Comparison of ENCODE assay signal across 17 cellular contexts in genomic region chr19:4025317-4025716, GRCh38. TPM values are rescaled to one million over a fixed set of nuclear protein-coding genes. Genes with fewer than 3 reads are reported as not detected.
DNase-seq lines count a peak whose midpoint lies in the region; ATAC-seq and TF ChIP-seq lines count a peak whose summit lies in the region.
"Had no signal": no experiment of that assay in that cellular context is flagged by ENCODE, and none has a peak within 500 bp of the region (broad histone marks: within the 10 kb centered on the region; RNA-seq: fewer than 3 reads in every experiment).

No MANE protein-coding gene starts in this region.

- intact Hi-C loops in activated B cell treated with CpG ODN at 0.5 μM for 24 hours (cut with micrococcal nuclease) (no loop called here), left colon (cut with DNase I, micrococcal nuclease) (no loop called here)
- intact Hi-C loops in activated CD8-positive, alpha-beta T cell treated with anti-CD3 and anti-CD28 coated beads for 36 hours (cut with micrococcal nuclease), result no loop called here

- POLR2A ChIA-PET in activated B cell treated with CpG ODN at 0.5 μM for 24 hours (lab: Charles Lee), result interaction anchor here (0.7 kb wide), 2 partner anchors 64 to 213 kb away, joined by 4 to 9 read pairs; no protein-coding TSS in a partner anchor
- POLR2A ChIA-PET in activated CD8-positive, alpha-beta T cell treated with anti-CD3 and anti-CD28 coated beads for 36 hours (lab: Charles Lee), result no interaction called here

- TF ChIP-seq CTCF in activated B cell treated with CpG ODN at 0.5 μM for 24 hours (IDR thresholded peaks at IDR 0.05), result no peak
- no peak for TF ChIP-seq CTCF in activated CD8-positive, alpha-beta T cell treated with anti-CD3 and anti-CD28 coated beads for 36 hours (IDR thresholded peaks at IDR 0.05)

- H3K4me3 Mint-ChIP-seq in activated naive CD8-positive, alpha-beta T cell treated with anti-CD3 and anti-CD28 coated beads, Interleukin-2, amount 50 U/mL, for 24 hours, result no peak overlapping the region
- H3K4me3 Mint-ChIP-seq in activated naive CD8-positive, alpha-beta T cell treated with anti-CD3 and anti-CD28 coated beads for 36 hours, result no peak overlapping the region
- H3K4me3 Mint-ChIP-seq in activated B cell treated with CpG ODN at 0.5 μM for 24 hours, result no peak overlapping the region
- H3K4me3 Mint-ChIP-seq in stimulated activated effector memory CD8-positive, alpha-beta T cell treated with anti-CD3 and anti-CD28 coated beads, Interleukin-12 subunit alpha, Interleukin-12 subunit beta, amount 100 ng/mL, for 72 hours, result no peak overlapping the region
- no peak overlapping the region for H3K4me3 Mint-ChIP-seq in activated CD8-positive, alpha-beta T cell treated with anti-CD3 and anti-CD28 coated beads for 36 hours
- H3K4me3 Mint-ChIP-seq: B cell; CD4-positive, CD25-positive, alpha-beta regulatory T cell; CD8-positive, alpha-beta T cell; HFFc6 had no signal

- H3K9me3 Mint-ChIP-seq in activated naive CD8-positive, alpha-beta T cell treated with anti-CD3 and anti-CD28 coated beads, Interleukin-2, amount 50 U/mL, for 24 hours, result peaks cover 3% of the 10 kb centered on the region
- H3K9me3 Mint-ChIP-seq in activated naive CD8-positive, alpha-beta T cell treated with anti-CD3 and anti-CD28 coated beads for 36 hours, result no peaks in the 10 kb centered on the region
- H3K9me3 Mint-ChIP-seq in activated B cell treated with CpG ODN at 0.5 μM for 24 hours, result no peaks in the 10 kb centered on the region
- no peaks in the 10 kb centered on the region for H3K9me3 Mint-ChIP-seq in stimulated activated effector memory CD8-positive, alpha-beta T cell treated with anti-CD3 and anti-CD28 coated beads, Interleukin-12 subunit alpha, Interleukin-12 subunit beta, amount 100 ng/mL, for 72 hours
- no peaks in the 10 kb centered on the region for H3K9me3 Mint-ChIP-seq in activated CD8-positive, alpha-beta T cell treated with anti-CD3 and anti-CD28 coated beads for 36 hours
- H3K9me3 Mint-ChIP-seq: CD8-positive, alpha-beta T cell; HFFc6 had no signal

- H3K27me3 Mint-ChIP-seq in activated naive CD8-positive, alpha-beta T cell treated with anti-CD3 and anti-CD28 coated beads, Interleukin-2, amount 50 U/mL, for 24 hours, result no peaks in the 10 kb centered on the region
- H3K27me3 Mint-ChIP-seq in activated naive CD8-positive, alpha-beta T cell treated with anti-CD3 and anti-CD28 coated beads for 36 hours, result no peaks in the 10 kb centered on the region
- H3K27me3 Mint-ChIP-seq in activated B cell treated with CpG ODN at 0.5 μM for 24 hours, result no peaks in the 10 kb centered on the region
- H3K27me3 Mint-ChIP-seq in activated CD8-positive, alpha-beta T cell treated with anti-CD3 and anti-CD28 coated beads for 36 hours, result no peaks in the 10 kb centered on the region
- H3K27me3 Mint-ChIP-seq: B cell; CD4-positive, CD25-positive, alpha-beta regulatory T cell had no signal

- no peak for DNase-seq in activated naive CD8-positive, alpha-beta T cell treated with anti-CD3 and anti-CD28 coated beads, Interleukin-2, amount 50 U/mL, for 24 hours
- DNase-seq in activated naive CD8-positive, alpha-beta T cell treated with anti-CD3 and anti-CD28 coated beads for 36 hours, result no peak
- DNase-seq in activated B cell treated with CpG ODN at 0.5 μM for 24 hours (no peak), left colon (no peak), OCI-M1 (lab: John Stamatoyannopoulos, UW) (no peak)
- no peak for DNase-seq in stimulated activated effector memory CD8-positive, alpha-beta T cell treated with anti-CD3 and anti-CD28 coated beads, Interleukin-12 subunit alpha, Interleukin-12 subunit beta, amount 100 ng/mL, for 72 hours (ENCODE audit: low spot score in 2 of 2)
- no peak for DNase-seq in activated CD8-positive, alpha-beta T cell treated with anti-CD3 and anti-CD28 coated beads for 36 hours
- DNase-seq: Caco-2; CD4-positive, CD25-positive, alpha-beta regulatory T cell; CD8-positive, alpha-beta T cell; DMS153; DND-41; GOT3; HFFc6 had no signal

- CTCF ChIA-PET in activated B cell treated with CpG ODN at 0.5 μM for 24 hours (lab: Charles Lee), result no interaction called here
- CTCF ChIA-PET in activated CD8-positive, alpha-beta T cell treated with anti-CD3 and anti-CD28 coated beads for 36 hours (lab: Charles Lee), result no interaction called here

- H3K4me1 Mint-ChIP-seq in activated naive CD8-positive, alpha-beta T cell treated with anti-CD3 and anti-CD28 coated beads, Interleukin-2, amount 50 U/mL, for 24 hours, result no peaks in the 10 kb centered on the region
- H3K4me1 Mint-ChIP-seq in activated naive CD8-positive, alpha-beta T cell treated with anti-CD3 and anti-CD28 coated beads for 36 hours, result no peaks in the 10 kb centered on the region
- peaks cover 2% of the 10 kb centered on the region for H3K4me1 Mint-ChIP-seq in activated B cell treated with CpG ODN at 0.5 μM for 24 hours
- H3K4me1 Mint-ChIP-seq in stimulated activated effector memory CD8-positive, alpha-beta T cell treated with anti-CD3 and anti-CD28 coated beads, Interleukin-12 subunit alpha, Interleukin-12 subunit beta, amount 100 ng/mL, for 72 hours, result no peaks in the 10 kb centered on the region
- no peaks in the 10 kb centered on the region for H3K4me1 Mint-ChIP-seq in activated CD8-positive, alpha-beta T cell treated with anti-CD3 and anti-CD28 coated beads for 36 hours (ENCODE audit: low read depth)

- H3K27ac Mint-ChIP-seq in activated naive CD8-positive, alpha-beta T cell treated with anti-CD3 and anti-CD28 coated beads, Interleukin-2, amount 50 U/mL, for 24 hours, result no peak overlapping the region
- no peak overlapping the region for H3K27ac Mint-ChIP-seq in activated naive CD8-positive, alpha-beta T cell treated with anti-CD3 and anti-CD28 coated beads for 36 hours
- peak overlapping the region; percentile 35 for H3K27ac Mint-ChIP-seq in activated B cell treated with CpG ODN at 0.5 μM for 24 hours
- no peak overlapping the region for H3K27ac Mint-ChIP-seq in stimulated activated effector memory CD8-positive, alpha-beta T cell treated with anti-CD3 and anti-CD28 coated beads, Interleukin-12 subunit alpha, Interleukin-12 subunit beta, amount 100 ng/mL, for 72 hours
- H3K27ac Mint-ChIP-seq in activated CD8-positive, alpha-beta T cell treated with anti-CD3 and anti-CD28 coated beads for 36 hours, result no peak overlapping the region
- H3K27ac Mint-ChIP-seq: B cell; CD4-positive, CD25-positive, alpha-beta regulatory T cell; CD8-positive, alpha-beta T cell; HFFc6 had no signal

- H3K36me3 Mint-ChIP-seq in activated naive CD8-positive, alpha-beta T cell treated with anti-CD3 and anti-CD28 coated beads, Interleukin-2, amount 50 U/mL, for 24 hours (ENCODE audit: low read depth), result peaks cover 7% of the 10 kb centered on the region
- H3K36me3 Mint-ChIP-seq in activated naive CD8-positive, alpha-beta T cell treated with anti-CD3 and anti-CD28 coated beads for 36 hours, result peaks cover 8% of the 10 kb centered on the region
- H3K36me3 Mint-ChIP-seq in activated B cell treated with CpG ODN at 0.5 μM for 24 hours (ENCODE audit: low read depth), result peaks cover 54% of the 10 kb centered on the region
- peaks cover 42% of the 10 kb centered on the region for H3K36me3 Mint-ChIP-seq in stimulated activated effector memory CD8-positive, alpha-beta T cell treated with anti-CD3 and anti-CD28 coated beads, Interleukin-12 subunit alpha, Interleukin-12 subunit beta, amount 100 ng/mL, for 72 hours
- H3K36me3 Mint-ChIP-seq in activated CD8-positive, alpha-beta T cell treated with anti-CD3 and anti-CD28 coated beads for 36 hours (ENCODE audit: low read depth), result peaks cover 11% of the 10 kb centered on the region

- peak; percentile 24 for ATAC-seq in activated naive CD8-positive, alpha-beta T cell treated with anti-CD3 and anti-CD28 coated beads, Interleukin-2, amount 50 U/mL, for 24 hours
- ATAC-seq in activated B cell treated with CpG ODN at 0.5 μM for 24 hours (ENCODE audit: low read depth) (no peak), left colon (peak; percentile 10), HG03442 (IDR thresholded peaks at IDR 0.05; ENCODE audit: unreplicated experiment) (no peak)
- ATAC-seq in stimulated activated effector memory CD8-positive, alpha-beta T cell treated with anti-CD3 and anti-CD28 coated beads, Interleukin-12 subunit alpha, Interleukin-12 subunit beta, amount 100 ng/mL, for 72 hours, result peak; percentile 19
- ATAC-seq in activated CD8-positive, alpha-beta T cell treated with anti-CD3 and anti-CD28 coated beads for 36 hours, result no peak
- ATAC-seq: CD8-positive, alpha-beta T cell; GM12878 had no signal

RNA-seq across cellular contexts. Expression of gene PIAS4, which starts 17.8 kb away (rescaled TPM):
- 10 to 100 TPM; 24.0 to 26.3 TPM for total RNA-seq in activated naive CD8-positive, alpha-beta T cell treated with anti-CD3 and anti-CD28 coated beads for 36 hours
- total RNA-seq in activated B cell treated with CpG ODN at 0.5 μM for 24 hours (36.4 and 37.2 TPM in 2 replicates), left colon (10 to 100 TPM; 25.1 to 27.7 TPM)
- 10 to 100 TPM; 22.2 TPM for total RNA-seq in activated CD8-positive, alpha-beta T cell treated with anti-CD3 and anti-CD28 coated beads for 36 hours

RNA-seq across cellular contexts. Expression of gene EEF2, which starts 40.1 kb away (rescaled TPM):
- total RNA-seq in activated naive CD8-positive, alpha-beta T cell treated with anti-CD3 and anti-CD28 coated beads for 36 hours, result 1,000 to 10,000 TPM; 3,340 to 3,392 TPM
- 2,958 and 3,229 TPM in 2 replicates for total RNA-seq in activated B cell treated with CpG ODN at 0.5 μM for 24 hours
- 1,000 to 10,000 TPM; 1,955 to 2,053 TPM for total RNA-seq in left colon
- 1,000 to 10,000 TPM; 3,533 to 3,625 TPM for total RNA-seq in activated CD8-positive, alpha-beta T cell treated with anti-CD3 and anti-CD28 coated beads for 36 hours

RNA-seq across cellular contexts. Expression of gene ZBTB7A, which starts 41.4 kb away (rescaled TPM):
- 10 to 100 TPM; 34.9 to 35.9 TPM for total RNA-seq in activated naive CD8-positive, alpha-beta T cell treated with anti-CD3 and anti-CD28 coated beads for 36 hours
- total RNA-seq in activated B cell treated with CpG ODN at 0.5 μM for 24 hours, result 44.5 and 49.2 TPM in 2 replicates
- total RNA-seq in left colon, result 100 to 1,000 TPM; 110 to 124 TPM
- 10 to 100 TPM; 46.6 TPM for total RNA-seq in activated CD8-positive, alpha-beta T cell treated with anti-CD3 and anti-CD28 coated beads for 36 hours

RNA-seq across cellular contexts. Expression of gene DAPK3, which starts 54.4 kb away (rescaled TPM):
- 10 to 100 TPM; 31.6 to 32.2 TPM for total RNA-seq in activated naive CD8-positive, alpha-beta T cell treated with anti-CD3 and anti-CD28 coated beads for 36 hours
- total RNA-seq in activated B cell treated with CpG ODN at 0.5 μM for 24 hours (37.5 and 42.2 TPM in 2 replicates), left colon (10 to 100 TPM; 52.2 to 74.6 TPM)
- 10 to 100 TPM; 27.2 to 27.5 TPM for total RNA-seq in activated CD8-positive, alpha-beta T cell treated with anti-CD3 and anti-CD28 coated beads for 36 hours

Comparison
In these comparisons a context has a peak if more than half of its experiments do, and no peak if none do; other contexts are left out.
1. ATAC-seq: peak in activated naive CD8-positive, alpha-beta T cell treated with anti-CD3 and anti-CD28 coated beads, Interleukin-2, amount 50 U/mL, for 24 hours (single experiment), left colon (single experiment) and stimulated activated effector memory CD8-positive, alpha-beta T cell treated with anti-CD3 and anti-CD28 coated beads, Interleukin-12 subunit alpha, Interleukin-12 subunit beta, amount 100 ng/mL, for 72 hours (single experiment); none in activated B cell treated with CpG ODN at 0.5 μM for 24 hours (single experiment), HG03442 (single experiment) and activated CD8-positive, alpha-beta T cell treated with anti-CD3 and anti-CD28 coated beads for 36 hours (single experiment).